17 cellular contexts compared by ENCODE assay signal in the genomic region with DNA sequence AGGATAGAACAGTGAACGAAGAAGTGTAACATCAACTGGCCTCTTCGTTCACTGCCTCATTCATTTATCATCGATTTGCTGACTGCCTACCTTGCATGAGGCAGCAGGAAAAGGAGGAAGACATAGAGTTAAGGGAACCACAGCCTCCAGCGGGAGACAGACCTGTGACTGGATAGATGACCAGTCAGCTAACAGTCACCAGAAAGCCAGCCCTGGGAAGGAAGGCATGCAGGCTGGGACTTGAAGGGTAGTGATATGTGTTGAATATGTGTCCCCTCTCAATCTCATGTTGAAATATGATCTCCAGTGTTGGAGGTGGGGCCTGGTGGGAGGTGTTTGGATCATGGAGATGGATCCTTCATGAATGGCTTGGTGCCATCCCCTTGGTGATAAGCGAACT.
"Had no signal": no experiment of that assay in that cellular context is flagged by ENCODE, and none has a peak within 500 bp of the region (broad histone marks: within the 10 kb centered on the region; RNA-seq: fewer than 3 reads in every experiment).

No MANE protein-coding gene starts in this region.

- ATAC-seq: activated T-cell treated with anti-CD3 and anti-CD28 coated beads, Interleukin-2, amount 50 U/mL, for 4 hours; sciatic nerve had no signal

- H3K9ac ChIP-seq: parathyroid adenoma had no signal

- H3K27ac ChIP-seq: parathyroid adenoma, testis had no signal

- H2AFZ ChIP-seq: parathyroid adenoma had no signal

- H3K27me3 ChIP-seq: testis had no signal

- DNase-seq: activated B cell treated with CpG ODN at 0.5 μM for 24 hours; activated CD4-positive, alpha-beta T cell treated with anti-CD3 and anti-CD28 coated beads for 4 hours; activated CD4-positive, alpha-beta T cell treated with anti-CD3 and anti-CD28 coated beads, Interleukin-2, amount 50 U/mL, for 48 hours; activated CD8-positive, alpha-beta memory T cell treated with anti-CD3 and anti-CD28 coated beads, Interleukin-2, amount 50 U/mL, for 48 hours; activated naive CD4-positive, alpha-beta T cell treated with Interleukin-2 at 50 U/mL for 16 hours; activated naive CD8-positive, alpha-beta T cell treated with anti-CD3 and anti-CD28 coated beads for 36 hours; activated T-cell treated with anti-CD3 and anti-CD28 coated beads, Interleukin-2, amount 50 U/mL, for 4 hours; cortex of kidney; endodermal cell; stimulated activated CD4-positive, alpha-beta T cell treated with anti-CD3 and anti-CD28 coated beads, Interleukin-2, amount 100 ng/mL, for 48 hours; stimulated activated CD8-positive, alpha-beta memory T cell treated with anti-CD3 and anti-CD28 coated beads, Interleukin-4, amount 100 ng/mL, for 48 hours; stimulated activated naive CD4-positive, alpha-beta T cell; T-helper 9 cell; testis had no signal

- H3K4me3 ChIP-seq: smooth muscle cell, testis had no signal

- H3K4me2 ChIP-seq: smooth muscle cell had no signal

- H3K9me3 ChIP-seq: testis had no signal

- H3K4me1 ChIP-seq: parathyroid adenoma had no signal
